8 cellular contexts compared by ENCODE assay signal in genomic region chr19:43820098-43820860, GRCh38. TPM values are rescaled to one million over a fixed set of nuclear protein-coding genes. Genes with fewer than 3 reads are reported as not detected.
DNase-seq lines count a peak whose midpoint lies in the region; ATAC-seq and TF ChIP-seq lines count a peak whose summit lies in the region.

No MANE protein-coding gene starts in this region.

- no peak overlapping the region for H3K9ac ChIP-seq in iPS-15b (ENCODE audit: low read depth, low read length)

- CTCF ChIA-PET in activated CD4-positive, alpha-beta T cell treated with anti-CD3 and anti-CD28 coated beads for 36 hours (lab: Charles Lee): interaction anchor here (0.6 to 3.2 kb wide), 3 partner anchors 11 to 165 kb away, joined by 3 to 16 read pairs (median 4); no protein-coding TSS in a partner anchor

- peaks cover 8% of the 10 kb centered on the region for H3K27me3 ChIP-seq in iPS-15b (ENCODE audit: control insufficient read depth, insufficient read depth, low read length)

- H3K36me3 Mint-ChIP-seq in activated CD4-positive, alpha-beta T cell treated with anti-CD3 and anti-CD28 coated beads for 36 hours (ENCODE audit: low read depth): no peaks in the 10 kb centered on the region

- H3K4me3 ChIP-seq in astrocyte of the cerebellum (ENCODE audit: low read depth, low read length) (peak overlapping the region; percentile 39), iPS-15b (ENCODE audit: low read depth, low read length) (peak overlapping the region; percentile 11)

- H3K4me3 Mint-ChIP-seq in activated CD4-positive, alpha-beta T cell treated with anti-CD3 and anti-CD28 coated beads for 36 hours: peak overlapping the region; percentile 73

- intact Hi-C loops in activated CD4-positive, alpha-beta T cell treated with anti-CD3 and anti-CD28 coated beads for 36 hours (cut with DNase I, micrococcal nuclease): loop anchor here in 1 of 2 experiments (10.0 kb wide), 1 partner anchor 115 kb away; the partner anchor contains the start of gene ZNF45

- H3K36me3 ChIP-seq in iPS-15b (ENCODE audit: control insufficient read depth, insufficient read depth, low read length): no peaks in the 10 kb centered on the region

- peak; percentile 68 for DNase-seq in activated CD4-positive, alpha-beta T cell treated with anti-CD3 and anti-CD28 coated beads for 36 hours
- no peak for DNase-seq in activated CD4-positive, alpha-beta T cell treated with anti-CD3 and anti-CD28 coated beads, Interleukin-2, amount 50 U/mL, for 1 hour
- DNase-seq in astrocyte of the cerebellum (ENCODE audit: low read depth): no peak
- DNase-seq in stimulated activated CD4-positive, alpha-beta T cell treated with anti-CD3 and anti-CD28 coated beads, Interleukin-2, amount 100 ng/mL, for 24 hours: peak; percentile 32 to 54
- DNase-seq in ureter (ENCODE audit: low spot score): no peak

- H3K9me3 ChIP-seq in iPS-15b (ENCODE audit: control insufficient read depth, insufficient read depth, low read length): no peaks in the 10 kb centered on the region

- peaks cover 11% of the 10 kb centered on the region for H3K4me1 Mint-ChIP-seq in activated CD4-positive, alpha-beta T cell treated with anti-CD3 and anti-CD28 coated beads for 36 hours

- peak; percentile 75 for ATAC-seq in activated CD4-positive, alpha-beta T cell treated with anti-CD3 and anti-CD28 coated beads for 36 hours
- ATAC-seq in HG03378 (IDR thresholded peaks at IDR 0.05; ENCODE audit: unreplicated experiment) (no peak), HG03159 (IDR thresholded peaks at IDR 0.05; ENCODE audit: unreplicated experiment) (no peak)

- POLR2A ChIA-PET in activated CD4-positive, alpha-beta T cell treated with anti-CD3 and anti-CD28 coated beads for 36 hours (lab: Charles Lee): interaction anchor here (0.7 kb wide), 1 partner anchor 18 kb away, joined by 4 read pairs; the partner anchor contains the start of gene LYPD5

- peaks cover 22% of the 10 kb centered on the region for H3K27me3 Mint-ChIP-seq in activated CD4-positive, alpha-beta T cell treated with anti-CD3 and anti-CD28 coated beads for 36 hours

- H3K27ac Mint-ChIP-seq in activated CD4-positive, alpha-beta T cell treated with anti-CD3 and anti-CD28 coated beads for 36 hours: peak overlapping the region; percentile 56

- peaks cover 4% of the 10 kb centered on the region for H3K9me3 Mint-ChIP-seq in activated CD4-positive, alpha-beta T cell treated with anti-CD3 and anti-CD28 coated beads for 36 hours (ENCODE audit: low read depth)

- no peak for TF ChIP-seq CTCF in astrocyte of the cerebellum (IDR thresholded peaks at IDR 0.05; ENCODE audit: low read depth, low read length, missing control alignments)

- in situ Hi-C loops in astrocyte of the cerebellum (cut with HindIII; ENCODE audit: low sequenced_read_pairs): no loop called here

- no peaks in the 10 kb centered on the region for H3K4me1 ChIP-seq in iPS-15b (ENCODE audit: control insufficient read depth, insufficient read depth, low read length)

RNA-seq across cellular contexts. Expression of gene ZNF283, which starts 6.8 kb away (rescaled TPM):
- 1 to 10 TPM; 5.4 to 6.8 TPM for total RNA-seq in activated CD4-positive, alpha-beta T cell treated with anti-CD3 and anti-CD28 coated beads for 36 hours
- total RNA-seq in ureter: 15.1 TPM

RNA-seq across cellular contexts. Expression of gene LYPD5, which starts 18.0 kb away (rescaled TPM):
- total RNA-seq in activated CD4-positive, alpha-beta T cell treated with anti-CD3 and anti-CD28 coated beads for 36 hours: 1 to 10 TPM in 1 of 2 experiments, under 1 TPM in 1; 0.86 to 1.2 TPM
- total RNA-seq in ureter: 5.9 TPM

RNA-seq across cellular contexts. Expression of gene KCNN4, which starts 39.5 kb away (rescaled TPM):
- total RNA-seq in activated CD4-positive, alpha-beta T cell treated with anti-CD3 and anti-CD28 coated beads for 36 hours: 100 to 1,000 TPM; 103 to 110 TPM
- 69.2 TPM for total RNA-seq in ureter

Comparison
In these comparisons a context has a peak if more than half of its experiments do, and no peak if none do; other contexts are left out.
1. DNase-seq: peak in activated CD4-positive, alpha-beta T cell treated with anti-CD3 and anti-CD28 coated beads for 36 hours (single experiment) and stimulated activated CD4-positive, alpha-beta T cell treated with anti-CD3 and anti-CD28 coated beads, Interleukin-2, amount 100 ng/mL, for 24 hours (2 of 2); none in activated CD4-positive, alpha-beta T cell treated with anti-CD3 and anti-CD28 coated beads, Interleukin-2, amount 50 U/mL, for 1 hour (single experiment), astrocyte of the cerebellum (single experiment) and ureter (single experiment).